ENCODE assay signal across 18 cellular contexts in the genomic region with DNA sequence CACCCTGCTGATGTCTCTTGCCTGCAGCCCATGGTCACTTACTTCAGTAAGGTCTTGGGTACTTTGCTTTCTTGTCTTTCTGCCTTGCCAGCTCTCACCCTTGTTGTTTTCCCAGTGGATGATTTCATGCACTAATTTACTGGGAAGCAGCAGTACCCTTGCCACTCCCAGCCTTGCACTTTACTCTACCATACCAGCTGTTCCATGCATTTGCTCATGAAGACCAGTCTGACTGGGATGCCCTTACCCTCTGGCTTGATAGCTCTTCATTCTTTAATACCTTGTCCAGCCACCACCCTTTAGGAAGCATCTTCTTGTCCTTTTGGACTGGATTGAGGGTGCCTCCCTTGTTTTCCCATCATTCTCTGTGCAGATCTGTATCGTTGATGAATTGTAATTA. TPM values are rescaled to one million over a fixed set of nuclear protein-coding genes. Genes with fewer than 3 reads are reported as not detected.
DNase-seq lines count a peak whose midpoint lies in the region; ATAC-seq and TF ChIP-seq lines count a peak whose summit lies in the region.
"Had no signal": no experiment of that assay in that cellular context is flagged by ENCODE, and none has a peak within 500 bp of the region (broad histone marks: within the 10 kb centered on the region; RNA-seq: fewer than 3 reads in every experiment).

No MANE protein-coding gene starts in this region.

- peak overlapping the region; percentile 11 to 93 (median 70) for H3K27ac Mint-ChIP-seq in CD4-positive, alpha-beta memory T cell
- H3K27ac Mint-ChIP-seq in WTC11 (peak overlapping the region; percentile 10; the same call in 1 of the 2 replicates), immature natural killer cell (peak overlapping the region in 5 of 6 donors; percentile 0 to 71 (median 15)), nephron progenitor cell (peak overlapping the region; percentile 86)

- no peaks in the 10 kb centered on the region for H3K9me3 Mint-ChIP-seq in CD4-positive, alpha-beta memory T cell
- H3K9me3 Mint-ChIP-seq in WTC11 (no peaks in the 10 kb centered on the region), immature natural killer cell (no peaks in the 10 kb centered on the region), nephron progenitor cell (no peaks in the 10 kb centered on the region)

- H3K4me3 ChIP-seq in CD4-positive, alpha-beta memory T cell (ENCODE audit: low read length in 2 of 2): no peak overlapping the region
- H3K4me3 ChIP-seq: A549, BLaER1 had no signal

- H3K4me1 Mint-ChIP-seq in CD4-positive, alpha-beta memory T cell: peaks cover 62 to 98% (median 80%) of the 10 kb centered on the region in 4 donors
- peaks cover 8% of the 10 kb centered on the region for H3K4me1 Mint-ChIP-seq in WTC11
- H3K4me1 Mint-ChIP-seq in immature natural killer cell: peaks cover 34 to 53% of the 10 kb centered on the region in 2 donors
- peaks cover 10% of the 10 kb centered on the region for H3K4me1 Mint-ChIP-seq in nephron progenitor cell

- H3K36me3 Mint-ChIP-seq in CD4-positive, alpha-beta memory T cell: peaks cover 66 to 80% of the 10 kb centered on the region in 2 donors
- no peaks in the 10 kb centered on the region for H3K36me3 Mint-ChIP-seq in WTC11
- peaks cover 0 to 13% (median 3%) of the 10 kb centered on the region in 3 donors for H3K36me3 Mint-ChIP-seq in immature natural killer cell
- H3K36me3 Mint-ChIP-seq in nephron progenitor cell (ENCODE audit: low read depth): peaks cover 23% of the 10 kb centered on the region

- CTCF ChIA-PET in CD4-positive, alpha-beta memory T cell (lab: Charles Lee; ENCODE audit: partially characterized antibody): interaction anchor here (1.0 to 1.9 kb wide), 6 partner anchors 11 to 78 kb away, joined by 3 to 8 read pairs (median 5); no protein-coding TSS in a partner anchor
- CTCF ChIA-PET in WTC11 (lab: Charles Lee): interaction anchor here (0.5 to 1.4 kb wide), 2 partner anchors 43 to 977 kb away, joined by 3 to 4 read pairs; no protein-coding TSS in a partner anchor

- intact Hi-C loops in CD4-positive, alpha-beta memory T cell (cut with micrococcal nuclease): loop anchor here (2.0 kb wide), 1 partner anchor 16 kb away; no protein-coding TSS in a partner anchor

- ATAC-seq in WTC11 (no peak), HG02840 (IDR thresholded peaks at IDR 0.05; ENCODE audit: low FRiP score, unreplicated experiment) (no peak)
- ATAC-seq: A549 had no signal

- TF ChIP-seq CTCF in WTC11 (IDR thresholded peaks at IDR 0.05) (no peak), nephron progenitor cell (IDR thresholded peaks at IDR 0.05) (no peak)

- peaks cover 22% of the 10 kb centered on the region for H3K36me3 ChIP-seq in CD4-positive, alpha-beta memory T cell (ENCODE audit: insufficient read depth, low read length)

- H3K4me1 ChIP-seq in CD4-positive, alpha-beta memory T cell (ENCODE audit: insufficient read depth, low read length): peaks cover 93% of the 10 kb centered on the region
- H3K4me1 ChIP-seq: A549 had no signal

- no peaks in the 10 kb centered on the region for H3K27me3 ChIP-seq in CD4-positive, alpha-beta memory T cell (ENCODE audit: insufficient read depth, low read length)
- H3K27me3 ChIP-seq: BLaER1 had no signal

- DNase-seq in CD4-positive, alpha-beta memory T cell: no peak
- DNase-seq in WTC11 (ENCODE audit: low spot score) (no peak), immature natural killer cell (no peak), nephron progenitor cell (no peak), GM19240 (ENCODE audit: insufficient read length, low spot score) (no peak), NOMO-1 treated with dmso at 0.1 percent for 144 hours (lab: John Stamatoyannopoulos, UW; ENCODE audit: unreplicated experiment) (no peak), mesenteric fat pad (ENCODE audit: low spot score) (no peak)
- DNase-seq: DMS79 treated with DMSO at 0.1 percent for 48 hours, GOT3, KBM-7, NCI-H1105, NCI-H1694, NCI-H510A treated with DMSO at 0.1 percent for 48 hours, NCI-H82, SHP77 had no signal

- H3K27me3 Mint-ChIP-seq in CD4-positive, alpha-beta memory T cell: no peaks in the 10 kb centered on the region
- H3K27me3 Mint-ChIP-seq in WTC11 (ENCODE audit: low read depth) (no peaks in the 10 kb centered on the region), immature natural killer cell (ENCODE audit: low read depth in 3 of 3) (no peaks in the 10 kb centered on the region), nephron progenitor cell (ENCODE audit: low read depth, poor library complexity) (no peaks in the 10 kb centered on the region)

- POLR2A ChIA-PET in CD4-positive, alpha-beta memory T cell (lab: Charles Lee; ENCODE audit: partially characterized antibody): interaction anchor here (1.0 to 2.8 kb wide), 10 partner anchors 11 to 60 kb away, joined by 3 to 12 read pairs (median 6); partner anchors contain the start of gene CDC14A
- POLR2A ChIA-PET in WTC11 (lab: Charles Lee): no interaction called here

- peak overlapping the region in 6 of 8 donors; percentile 22 to 70 (median 29) for H3K4me3 Mint-ChIP-seq in CD4-positive, alpha-beta memory T cell
- H3K4me3 Mint-ChIP-seq in WTC11 (no peak overlapping the region), immature natural killer cell (no peak overlapping the region), nephron progenitor cell (no peak overlapping the region)

- peak overlapping the region; percentile 17 for H3K27ac ChIP-seq in CD4-positive, alpha-beta memory T cell (ENCODE audit: low read depth, low read length)
- H3K27ac ChIP-seq: A549, BLaER1 had no signal

- H3K9me3 ChIP-seq in CD4-positive, alpha-beta memory T cell (ENCODE audit: control insufficient read depth in 1 of 2, low read length in 2 of 2): no peaks in the 10 kb centered on the region
- H3K9me3 ChIP-seq: A549, BLaER1 had no signal

TF ChIP-seq in WTC11, 78 proteins besides CTCF, POLR2A, EP300 and RAD21 (continues in another document):
- TF ChIP-seq SMAD4 (CRISPR knock-in tag; IDR thresholded peaks at IDR 0.05) (no peak), HMGA2 (CRISPR knock-in tag; IDR thresholded peaks at IDR 0.05) (no peak), PREB (CRISPR knock-in tag; IDR thresholded peaks at IDR 0.05; ENCODE audit: borderline replicate concordance) (no peak), JUN (CRISPR knock-in tag; IDR thresholded peaks at IDR 0.05) (no peak), RORB (CRISPR knock-in tag; IDR thresholded peaks at IDR 0.05) (no peak), OVOL2 (CRISPR knock-in tag; IDR thresholded peaks at IDR 0.05; ENCODE audit: borderline replicate concordance) (no peak), ATF1 (CRISPR knock-in tag; IDR thresholded peaks at IDR 0.05) (no peak), ZNF425 (CRISPR knock-in tag; conservative IDR thresholded peaks at IDR 0.05) (no peak), MXD4 (CRISPR knock-in tag; IDR thresholded peaks at IDR 0.05; ENCODE audit: borderline replicate concordance) (no peak), ZNF232 (CRISPR knock-in tag; IDR thresholded peaks at IDR 0.05) (no peak), ZNF671 (CRISPR knock-in tag; IDR thresholded peaks at IDR 0.05) (no peak)
- TF ChIP-seq, protein P1, sequence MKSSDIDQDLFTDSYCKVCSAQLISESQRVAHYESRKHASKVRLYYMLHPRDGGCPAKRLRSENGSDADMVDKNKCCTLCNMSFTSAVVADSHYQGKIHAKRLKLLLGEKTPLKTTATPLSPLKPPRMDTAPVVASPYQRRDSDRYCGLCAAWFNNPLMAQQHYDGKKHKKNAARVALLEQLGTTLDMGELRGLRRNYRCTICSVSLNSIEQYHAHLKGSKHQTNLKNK (CRISPR knock-in tag; IDR thresholded peaks at IDR 0.05): no peak
- TF ChIP-seq, protein P2, sequence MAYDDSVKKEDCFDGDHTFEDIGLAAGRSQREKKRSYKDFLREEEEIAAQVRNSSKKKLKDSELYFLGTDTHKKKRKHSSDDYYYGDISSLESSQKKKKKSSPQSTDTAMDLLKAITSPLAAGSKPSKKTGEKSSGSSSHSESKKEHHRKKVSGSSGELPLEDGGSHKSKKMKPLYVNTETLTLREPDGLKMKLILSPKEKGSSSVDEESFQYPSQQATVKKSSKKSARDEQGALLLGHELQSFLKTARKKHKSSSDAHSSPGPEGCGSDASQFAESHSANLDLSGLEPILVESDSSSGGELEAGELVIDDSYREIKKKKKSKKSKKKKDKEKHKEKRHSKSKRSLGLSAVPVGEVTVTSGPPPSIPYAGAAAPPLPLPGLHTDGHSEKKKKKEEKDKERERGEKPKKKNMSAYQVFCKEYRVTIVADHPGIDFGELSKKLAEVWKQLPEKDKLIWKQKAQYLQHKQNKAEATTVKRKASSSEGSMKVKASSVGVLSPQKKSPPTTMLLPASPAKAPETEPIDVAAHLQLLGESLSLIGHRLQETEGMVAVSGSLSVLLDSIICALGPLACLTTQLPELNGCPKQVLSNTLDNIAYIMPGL (CRISPR knock-in tag; IDR thresholded peaks at IDR 0.05): no peak

RNA-seq across cellular contexts. Expression of gene CDC14A, which starts 28.3 kb away (rescaled TPM):
- 100 to 1,000 TPM; 108 to 119 TPM for total RNA-seq in CD4-positive, alpha-beta memory T cell
- polyA plus RNA-seq in CD4-positive, alpha-beta memory T cell: 10 to 100 TPM; 37.7 to 72.3 TPM
- total RNA-seq in WTC11 (2021) (8.7 to 11.1 TPM (median 10.3 TPM) in 3 replicates), mesenteric fat pad (6.8 TPM)
- 10 to 100 TPM in 2 of 3 donors, 1 to 10 TPM in 1; 5.8 to 15.4 (median 10.9) TPM for polyA plus RNA-seq in immature natural killer cell

Comparison
In these comparisons a context has a peak if more than half of its experiments do, and no peak if none do; other contexts are left out.
1. H3K27ac Mint-ChIP-seq: peak in every context shown above with its lines; median percentile 86 in nephron progenitor cell; 70 in CD4-positive, alpha-beta memory T cell; 15 in immature natural killer cell; 10 in WTC11.
2. H3K4me3 Mint-ChIP-seq: peak in CD4-positive, alpha-beta memory T cell (6 of 8); none in WTC11 (single experiment), immature natural killer cell (0 of 5) and nephron progenitor cell (single experiment).